ENCODE assay signal across 1 cellular context in the genomic region with DNA sequence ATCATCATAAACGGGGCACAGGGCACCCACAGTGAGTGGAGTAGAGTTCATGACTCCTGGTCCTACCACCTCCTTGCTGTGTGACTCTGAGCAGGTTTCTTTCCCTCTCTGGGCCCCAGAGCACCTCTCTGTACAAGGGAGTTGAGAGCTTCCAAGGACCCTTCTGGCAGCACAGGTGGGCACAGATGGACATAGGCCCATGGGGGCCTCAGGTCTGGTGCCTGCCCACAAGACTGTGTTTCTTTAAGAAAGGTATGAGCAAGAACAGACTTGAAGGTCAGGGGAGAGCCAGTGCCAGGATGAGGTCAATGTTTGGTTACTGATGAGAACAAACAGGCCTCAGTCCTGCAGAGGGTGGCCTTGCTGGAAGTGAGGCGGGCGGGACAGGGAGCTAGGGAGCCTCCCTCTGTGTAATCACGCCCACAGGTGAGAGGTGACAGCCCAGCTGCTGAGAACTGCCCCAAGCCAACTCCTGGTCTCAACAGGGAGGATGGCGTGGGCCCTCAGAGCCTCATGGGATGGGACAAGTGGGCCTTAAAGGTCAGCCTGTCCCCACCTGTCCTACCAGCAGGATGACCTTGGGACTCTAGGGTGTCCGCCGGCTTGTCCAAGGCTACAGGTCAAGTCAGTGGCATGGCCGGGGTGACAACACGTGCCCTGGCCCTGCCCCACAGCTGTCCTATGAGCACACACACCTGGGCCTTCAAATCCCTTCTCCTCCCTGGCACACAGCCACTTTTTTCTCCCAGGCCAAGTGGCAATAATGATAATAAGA.
TF ChIP-seq lines count a peak whose summit lies in the region.

No MANE protein-coding gene starts in this region.

TF ChIP-seq in HepG2, 621 proteins besides CTCF, POLR2A, EP300 and RAD21 (continued from another document and continues in another):
- TF ChIP-seq, protein P1, sequence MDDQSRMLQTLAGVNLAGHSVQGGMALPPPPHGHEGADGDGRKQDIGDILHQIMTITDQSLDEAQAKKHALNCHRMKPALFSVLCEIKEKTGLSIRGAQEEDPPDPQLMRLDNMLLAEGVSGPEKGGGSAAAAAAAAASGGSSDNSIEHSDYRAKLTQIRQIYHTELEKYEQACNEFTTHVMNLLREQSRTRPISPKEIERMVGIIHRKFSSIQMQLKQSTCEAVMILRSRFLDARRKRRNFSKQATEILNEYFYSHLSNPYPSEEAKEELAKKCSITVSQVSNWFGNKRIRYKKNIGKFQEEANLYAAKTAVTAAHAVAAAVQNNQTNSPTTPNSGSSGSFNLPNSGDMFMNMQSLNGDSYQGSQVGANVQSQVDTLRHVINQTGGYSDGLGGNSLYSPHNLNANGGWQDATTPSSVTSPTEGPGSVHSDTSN (CRISPR knock-in tag; IDR thresholded peaks at IDR 0.05; ENCODE audit: borderline replicate concordance) = no peak
- TF ChIP-seq NR2F2 (IDR thresholded peaks at IDR 0.05; ENCODE audit: borderline replicate concordance, low read depth) = peak; percentile 83
- no peak for TF ChIP-seq FOXP1 (IDR thresholded peaks at IDR 0.05)
- peak; percentile 33; the same call in 1 of the 2 replicates for TF ChIP-seq FOXP1 (CRISPR knock-in tag; IDR thresholded peaks at IDR 0.05)
- TF ChIP-seq ZNF556 (CRISPR knock-in tag; IDR thresholded peaks at IDR 0.05; ENCODE audit: borderline replicate concordance) = peak; percentile 51; the same call in 1 of the 2 replicates
- peak; percentile 14; the same call in 1 of the 2 replicates for TF ChIP-seq GABPB1 (CRISPR knock-in tag; IDR thresholded peaks at IDR 0.05)
- 0 out of 2 replicates have a peak, but pooled peaks have one; percentile 41 for TF ChIP-seq DR1 (CRISPR knock-in tag; IDR thresholded peaks at IDR 0.05)
- no peak for TF ChIP-seq NONO (IDR thresholded peaks at IDR 0.05)
- 0 out of 2 replicates have a peak, but pooled peaks have one; percentile 42 for TF ChIP-seq NONO (CRISPR knock-in tag; conservative IDR thresholded peaks at IDR 0.05)
- TF ChIP-seq BHLHE40 (IDR thresholded peaks at IDR 0.05; ENCODE audit: low read length) = peak; percentile 53
- TF ChIP-seq MIXL1 (CRISPR knock-in tag; IDR thresholded peaks at IDR 0.05) = peak; percentile 25; the same call in 1 of the 2 replicates
- TF ChIP-seq HNF1B (CRISPR knock-in tag; IDR thresholded peaks at IDR 0.05) = peak; percentile 22; the same call in 1 of the 2 replicates
- no peak for TF ChIP-seq PRMT3 (CRISPR knock-in tag; IDR thresholded peaks at IDR 0.05; ENCODE audit: borderline replicate concordance, low read depth)
- 0 out of 2 replicates have a peak, but pooled peaks have one; percentile 58 for TF ChIP-seq KLF6 (CRISPR knock-in tag; IDR thresholded peaks at IDR 0.05)
- TF ChIP-seq, protein P2, sequence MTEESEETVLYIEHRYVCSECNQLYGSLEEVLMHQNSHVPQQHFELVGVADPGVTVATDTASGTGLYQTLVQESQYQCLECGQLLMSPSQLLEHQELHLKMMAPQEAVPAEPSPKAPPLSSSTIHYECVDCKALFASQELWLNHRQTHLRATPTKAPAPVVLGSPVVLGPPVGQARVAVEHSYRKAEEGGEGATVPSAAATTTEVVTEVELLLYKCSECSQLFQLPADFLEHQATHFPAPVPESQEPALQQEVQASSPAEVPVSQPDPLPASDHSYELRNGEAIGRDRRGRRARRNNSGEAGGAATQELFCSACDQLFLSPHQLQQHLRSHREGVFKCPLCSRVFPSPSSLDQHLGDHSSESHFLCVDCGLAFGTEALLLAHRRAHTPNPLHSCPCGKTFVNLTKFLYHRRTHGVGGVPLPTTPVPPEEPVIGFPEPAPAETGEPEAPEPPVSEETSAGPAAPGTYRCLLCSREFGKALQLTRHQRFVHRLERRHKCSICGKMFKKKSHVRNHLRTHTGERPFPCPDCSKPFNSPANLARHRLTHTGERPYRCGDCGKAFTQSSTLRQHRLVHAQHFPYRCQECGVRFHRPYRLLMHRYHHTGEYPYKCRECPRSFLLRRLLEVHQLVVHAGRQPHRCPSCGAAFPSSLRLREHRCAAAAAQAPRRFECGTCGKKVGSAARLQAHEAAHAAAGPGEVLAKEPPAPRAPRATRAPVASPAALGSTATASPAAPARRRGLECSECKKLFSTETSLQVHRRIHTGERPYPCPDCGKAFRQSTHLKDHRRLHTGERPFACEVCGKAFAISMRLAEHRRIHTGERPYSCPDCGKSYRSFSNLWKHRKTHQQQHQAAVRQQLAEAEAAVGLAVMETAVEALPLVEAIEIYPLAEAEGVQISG (CRISPR knock-in tag; IDR thresholded peaks at IDR 0.05) = peak; percentile 63; the same call in 1 of the 2 replicates
- TF ChIP-seq, protein P3, sequence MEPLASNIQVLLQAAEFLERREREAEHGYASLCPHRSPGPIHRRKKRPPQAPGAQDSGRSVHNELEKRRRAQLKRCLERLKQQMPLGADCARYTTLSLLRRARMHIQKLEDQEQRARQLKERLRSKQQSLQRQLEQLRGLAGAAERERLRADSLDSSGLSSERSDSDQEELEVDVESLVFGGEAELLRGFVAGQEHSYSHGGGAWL (CRISPR knock-in tag; IDR thresholded peaks at IDR 0.05) = peak; percentile 52; the same call in 1 of the 2 replicates
- peak; percentile 71 for TF ChIP-seq MXD4 (CRISPR knock-in tag; IDR thresholded peaks at IDR 0.05)
- TF ChIP-seq ZMYM3 (CRISPR knock-in tag; IDR thresholded peaks at IDR 0.05) = peak; percentile 99
- TF ChIP-seq, protein P4, sequence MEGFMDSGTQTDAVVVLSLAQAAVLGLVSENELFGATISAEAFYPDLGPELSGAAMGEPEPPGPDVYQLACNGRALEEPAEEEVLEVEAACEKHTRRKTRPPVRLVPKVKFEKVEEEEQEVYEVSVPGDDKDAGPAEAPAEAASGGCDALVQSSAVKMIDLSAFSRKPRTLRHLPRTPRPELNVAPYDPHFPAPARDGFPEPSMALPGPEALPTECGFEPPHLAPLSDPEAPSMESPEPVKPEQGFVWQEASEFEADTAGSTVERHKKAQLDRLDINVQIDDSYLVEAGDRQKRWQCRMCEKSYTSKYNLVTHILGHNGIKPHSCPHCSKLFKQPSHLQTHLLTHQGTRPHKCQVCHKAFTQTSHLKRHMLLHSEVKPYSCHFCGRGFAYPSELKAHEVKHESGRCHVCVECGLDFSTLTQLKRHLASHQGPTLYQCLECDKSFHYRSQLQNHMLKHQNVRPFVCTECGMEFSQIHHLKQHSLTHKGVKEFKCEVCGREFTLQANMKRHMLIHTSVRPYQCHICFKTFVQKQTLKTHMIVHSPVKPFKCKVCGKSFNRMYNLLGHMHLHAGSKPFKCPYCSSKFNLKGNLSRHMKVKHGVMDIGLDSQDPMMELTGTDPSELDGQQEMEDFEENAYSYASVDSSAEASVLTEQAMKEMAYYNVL (CRISPR knock-in tag; IDR thresholded peaks at IDR 0.05; ENCODE audit: borderline replicate concordance) = 0 out of 2 replicates have a peak, but pooled peaks have one; percentile 66
- TF ChIP-seq CHD4 (IDR thresholded peaks at IDR 0.05; ENCODE audit: borderline replicate concordance, low read length) = peak; percentile 85
- TF ChIP-seq IKZF5 (CRISPR knock-in tag; IDR thresholded peaks at IDR 0.05) = peak; percentile 63
- peak; percentile 84 for TF ChIP-seq NR2F6 (IDR thresholded peaks at IDR 0.05)
- TF ChIP-seq NR2F6 (CRISPR knock-in tag; IDR thresholded peaks at IDR 0.05) = peak; percentile 81
- TF ChIP-seq ZNF678 (CRISPR knock-in tag; IDR thresholded peaks at IDR 0.05) = 0 out of 2 replicates have a peak, but pooled peaks have one; percentile 32
- no peak for TF ChIP-seq TSC22D2 (CRISPR knock-in tag; IDR thresholded peaks at IDR 0.05; ENCODE audit: borderline replicate concordance)
- TF ChIP-seq SKIL (CRISPR knock-in tag; IDR thresholded peaks at IDR 0.05; ENCODE audit: borderline replicate concordance) = 0 out of 2 replicates have a peak, but pooled peaks have one; percentile 52
- TF ChIP-seq ATAD3A (CRISPR knock-in tag; IDR thresholded peaks at IDR 0.05) = no peak
- no peak for TF ChIP-seq FOXA1 (IDR thresholded peaks at IDR 0.05)
- peak; percentile 77; the same call in 1 of the 2 replicates for TF ChIP-seq FOXA1 (CRISPR knock-in tag; IDR thresholded peaks at IDR 0.05)
- TF ChIP-seq DMAP1 (CRISPR knock-in tag; IDR thresholded peaks at IDR 0.05) = 0 out of 2 replicates have a peak, but pooled peaks have one; percentile 24
- peak; percentile 24; the same call in 1 of the 2 replicates for TF ChIP-seq FOSL2 (CRISPR knock-in tag; IDR thresholded peaks at IDR 0.05)
- no peak for TF ChIP-seq ZNF44 (CRISPR knock-in tag; IDR thresholded peaks at IDR 0.05)
- 0 out of 2 replicates have a peak, but pooled peaks have one; percentile 13 for TF ChIP-seq MNT (IDR thresholded peaks at IDR 0.05)
- TF ChIP-seq KDM6A (CRISPR knock-in tag; IDR thresholded peaks at IDR 0.05; ENCODE audit: low read depth) = no peak
- TF ChIP-seq MYC (CRISPR knock-in tag; IDR thresholded peaks at IDR 0.05; ENCODE audit: borderline replicate concordance) = peak; percentile 76
- TF ChIP-seq SP5 (CRISPR knock-in tag; IDR thresholded peaks at IDR 0.05; ENCODE audit: borderline replicate concordance, low read depth) = peak; percentile 94
- peak; percentile 100 for TF ChIP-seq ZNF768 (CRISPR knock-in tag; IDR thresholded peaks at IDR 0.05)
- 0 out of 2 replicates have a peak, but pooled peaks have one; percentile 48 for TF ChIP-seq ZNF543 (CRISPR knock-in tag; IDR thresholded peaks at IDR 0.05)
- 0 out of 2 replicates have a peak, but pooled peaks have one; percentile 38 for TF ChIP-seq SP4 (CRISPR knock-in tag; IDR thresholded peaks at IDR 0.05)
- 0 out of 2 replicates have a peak, but pooled peaks have one; percentile 9 for TF ChIP-seq ZNF629 (CRISPR knock-in tag; conservative IDR thresholded peaks at IDR 0.05)
- TF ChIP-seq ISL2 (CRISPR knock-in tag; IDR thresholded peaks at IDR 0.05) = no peak; the same call in 1 of the 2 replicates
- TF ChIP-seq ARNTL (CRISPR knock-in tag; IDR thresholded peaks at IDR 0.05) = peak; percentile 81
- peak; percentile 56 for TF ChIP-seq TEAD3 (CRISPR knock-in tag; optimal IDR thresholded peaks at IDR 0.05; ENCODE audit: borderline replicate concordance)
- peak; percentile 56; the same call in 1 of the 2 replicates for TF ChIP-seq ZGPAT (CRISPR knock-in tag; IDR thresholded peaks at IDR 0.05)
- no peak for TF ChIP-seq LCORL (IDR thresholded peaks at IDR 0.05)
- TF ChIP-seq LCORL (CRISPR knock-in tag; IDR thresholded peaks at IDR 0.05) = peak; percentile 90
